Comparison of ENCODE assay signal across 1 cellular context in genomic region chr22:45880091-45880651, GRCh38.
TF ChIP-seq lines count a peak whose summit lies in the region.

No MANE protein-coding gene starts in this region.

TF ChIP-seq in WTC11, 78 proteins besides CTCF, POLR2A, EP300 and RAD21 (continued from another document):
- no peak for TF ChIP-seq ARID4B (CRISPR knock-in tag; IDR thresholded peaks at IDR 0.05; ENCODE audit: borderline replicate concordance)
- no peak for TF ChIP-seq HMGXB4 (CRISPR knock-in tag; IDR thresholded peaks at IDR 0.05)
- TF ChIP-seq, protein P1, sequence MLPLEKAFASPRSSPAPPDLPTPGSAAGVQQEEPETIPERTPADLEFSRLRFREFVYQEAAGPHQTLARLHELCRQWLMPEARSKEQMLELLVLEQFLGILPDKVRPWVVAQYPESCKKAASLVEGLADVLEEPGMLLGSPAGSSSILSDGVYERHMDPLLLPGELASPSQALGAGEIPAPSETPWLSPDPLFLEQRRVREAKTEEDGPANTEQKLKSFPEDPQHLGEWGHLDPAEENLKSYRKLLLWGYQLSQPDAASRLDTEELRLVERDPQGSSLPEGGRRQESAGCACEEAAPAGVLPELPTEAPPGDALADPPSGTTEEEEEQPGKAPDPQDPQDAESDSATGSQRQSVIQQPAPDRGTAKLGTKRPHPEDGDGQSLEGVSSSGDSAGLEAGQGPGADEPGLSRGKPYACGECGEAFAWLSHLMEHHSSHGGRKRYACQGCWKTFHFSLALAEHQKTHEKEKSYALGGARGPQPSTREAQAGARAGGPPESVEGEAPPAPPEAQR (CRISPR knock-in tag; IDR thresholded peaks at IDR 0.05), result no peak
- no peak for TF ChIP-seq SMAD3 (CRISPR knock-in tag; IDR thresholded peaks at IDR 0.05; ENCODE audit: borderline replicate concordance)
- TF ChIP-seq EMX1 (CRISPR knock-in tag; IDR thresholded peaks at IDR 0.05), result no peak
- TF ChIP-seq ZNF671 (CRISPR knock-in tag; IDR thresholded peaks at IDR 0.05), result no peak
- TF ChIP-seq, protein P2, sequence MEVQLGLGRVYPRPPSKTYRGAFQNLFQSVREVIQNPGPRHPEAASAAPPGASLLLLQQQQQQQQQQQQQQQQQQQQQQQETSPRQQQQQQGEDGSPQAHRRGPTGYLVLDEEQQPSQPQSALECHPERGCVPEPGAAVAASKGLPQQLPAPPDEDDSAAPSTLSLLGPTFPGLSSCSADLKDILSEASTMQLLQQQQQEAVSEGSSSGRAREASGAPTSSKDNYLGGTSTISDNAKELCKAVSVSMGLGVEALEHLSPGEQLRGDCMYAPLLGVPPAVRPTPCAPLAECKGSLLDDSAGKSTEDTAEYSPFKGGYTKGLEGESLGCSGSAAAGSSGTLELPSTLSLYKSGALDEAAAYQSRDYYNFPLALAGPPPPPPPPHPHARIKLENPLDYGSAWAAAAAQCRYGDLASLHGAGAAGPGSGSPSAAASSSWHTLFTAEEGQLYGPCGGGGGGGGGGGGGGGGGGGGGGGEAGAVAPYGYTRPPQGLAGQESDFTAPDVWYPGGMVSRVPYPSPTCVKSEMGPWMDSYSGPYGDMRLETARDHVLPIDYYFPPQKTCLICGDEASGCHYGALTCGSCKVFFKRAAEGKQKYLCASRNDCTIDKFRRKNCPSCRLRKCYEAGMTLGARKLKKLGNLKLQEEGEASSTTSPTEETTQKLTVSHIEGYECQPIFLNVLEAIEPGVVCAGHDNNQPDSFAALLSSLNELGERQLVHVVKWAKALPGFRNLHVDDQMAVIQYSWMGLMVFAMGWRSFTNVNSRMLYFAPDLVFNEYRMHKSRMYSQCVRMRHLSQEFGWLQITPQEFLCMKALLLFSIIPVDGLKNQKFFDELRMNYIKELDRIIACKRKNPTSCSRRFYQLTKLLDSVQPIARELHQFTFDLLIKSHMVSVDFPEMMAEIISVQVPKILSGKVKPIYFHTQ (CRISPR knock-in tag; IDR thresholded peaks at IDR 0.05), result no peak
- no peak for TF ChIP-seq ZNF263 (CRISPR knock-in tag; IDR thresholded peaks at IDR 0.05; ENCODE audit: low read depth)
- no peak for TF ChIP-seq TEAD1 (CRISPR knock-in tag; IDR thresholded peaks at IDR 0.05)
- TF ChIP-seq RORB (CRISPR knock-in tag; IDR thresholded peaks at IDR 0.05), result no peak
TF ChIP-seq in WTC11: peak in this region for 0.
